In genomic region chr9:92223758-92224157, GRCh38 we compare ENCODE assay signal across 18 cellular contexts.
"Had no signal": no experiment of that assay in that cellular context is flagged by ENCODE, and none has a peak within 500 bp of the region (broad histone marks: within the 10 kb centered on the region; RNA-seq: fewer than 3 reads in every experiment).

No MANE protein-coding gene starts in this region.

- DNase-seq: activated effector memory CD4-positive, alpha-beta T cell treated with anti-CD3 and anti-CD28 coated beads, Interleukin-2, amount 50 U/mL, for 16 hours; activated naive CD4-positive, alpha-beta T cell treated with anti-CD3 and anti-CD28 coated beads, Interleukin-2, amount 50 U/mL, for 16 hours; activated T-cell treated with anti-CD3 and anti-CD28 coated beads, Interleukin-2, amount 50 U/mL, for 48 hours; aorta; caudate nucleus; endodermal cell; head of caudate nucleus; hypothalamus; ovary; stimulated activated CD4-positive, alpha-beta T cell treated with anti-CD3 and anti-CD28 coated beads, Interleukin-4, amount 100 ng/mL, for 24 hours; tibial artery had no signal

- H3K9me3 ChIP-seq: gastroesophageal sphincter, ovary, prostate gland, tibial artery had no signal

- H3K4me1 ChIP-seq: gastroesophageal sphincter, prostate gland, tibial artery had no signal

- H3K36me3 ChIP-seq: ovary had no signal

- H3K27me3 ChIP-seq: dorsolateral prefrontal cortex, gastroesophageal sphincter, ovary, tibial artery had no signal

- H3K27ac Mint-ChIP-seq: endodermal cell; memory B cell; natural killer cell treated with Interleukin-12 subunit alpha and Interleukin-12 subunit beta and Interleukin-15 and Interleukin-18, amount 100 ng/mL, for 72 hours; stimulated activated naive CD8-positive, alpha-beta T cell treated with anti-CD3 and anti-CD28 coated beads, Interleukin-15, Interleukin-2, amounts not matched to agents 100 ng/mL and 50 ng/mL, for 24 hours had no signal

- H3K4me3 ChIP-seq: dorsolateral prefrontal cortex, gastroesophageal sphincter, ovary, prostate gland, tibial artery had no signal

- H3K27me3 Mint-ChIP-seq: brain; memory B cell; natural killer cell treated with Interleukin-12 subunit alpha and Interleukin-12 subunit beta and Interleukin-15 and Interleukin-18, amount 100 ng/mL, for 72 hours; stimulated activated naive CD8-positive, alpha-beta T cell treated with anti-CD3 and anti-CD28 coated beads, Interleukin-15, Interleukin-2, amounts not matched to agents 100 ng/mL and 50 ng/mL, for 24 hours had no signal

- H3K4me1 Mint-ChIP-seq: brain, endodermal cell, memory B cell had no signal

- H3K9me3 Mint-ChIP-seq: natural killer cell treated with Interleukin-12 subunit alpha and Interleukin-12 subunit beta and Interleukin-15 and Interleukin-18, amount 100 ng/mL, for 72 hours had no signal

- H3K4me3 Mint-ChIP-seq: brain; endodermal cell; memory B cell; natural killer cell treated with Interleukin-12 subunit alpha and Interleukin-12 subunit beta and Interleukin-15 and Interleukin-18, amount 100 ng/mL, for 72 hours; stimulated activated naive CD8-positive, alpha-beta T cell treated with anti-CD3 and anti-CD28 coated beads, Interleukin-15, Interleukin-2, amounts not matched to agents 100 ng/mL and 50 ng/mL, for 24 hours had no signal

- ATAC-seq: gastroesophageal sphincter; natural killer cell treated with Interleukin-12 subunit alpha and Interleukin-12 subunit beta and Interleukin-15 and Interleukin-18, amount 100 ng/mL, for 72 hours had no signal
